In the genomic region with DNA sequence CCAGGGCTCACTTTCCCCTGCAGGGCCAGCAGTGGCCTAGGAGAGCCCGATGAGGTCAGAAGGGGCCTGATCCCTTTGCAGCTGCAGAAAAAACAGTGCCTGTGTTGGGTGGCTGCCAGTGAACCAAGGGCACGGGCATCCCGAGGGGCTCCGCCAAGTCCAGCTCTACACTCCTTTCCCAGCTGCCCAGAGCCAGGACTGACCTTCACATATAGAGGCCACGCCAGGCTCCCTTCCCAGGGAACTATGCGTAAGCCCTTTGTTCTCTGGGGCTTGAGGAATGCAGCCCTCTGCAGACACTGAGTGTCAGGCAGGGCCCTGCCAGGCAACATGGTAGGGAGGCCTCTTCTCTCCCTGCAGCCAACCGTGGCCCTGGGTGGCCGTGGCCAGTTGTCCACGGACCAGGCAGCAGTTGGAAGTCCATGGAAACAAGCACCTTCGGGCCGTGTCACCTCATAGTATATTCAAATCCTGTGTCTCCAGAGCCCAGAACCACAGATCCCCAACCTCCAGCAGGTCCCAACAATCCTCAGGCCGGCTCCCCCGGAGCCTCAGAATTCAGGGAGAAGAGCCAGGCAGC, we compare ENCODE assay signal across 14 cellular contexts.
"Had no signal": no experiment of that assay in that cellular context is flagged by ENCODE, and none has a peak within 500 bp of the region (broad histone marks: within the 10 kb centered on the region; RNA-seq: fewer than 3 reads in every experiment).

No MANE protein-coding gene starts in this region.

- H3K27ac ChIP-seq: dorsolateral prefrontal cortex, ovary had no signal

- ATAC-seq: esophagus mucosa; stimulated activated effector memory CD8-positive, alpha-beta T cell treated with anti-CD3 and anti-CD28 coated beads, Interleukin-12 subunit alpha, Interleukin-12 subunit beta, amount 100 ng/mL, for 72 hours had no signal

- DNase-seq: activated CD4-positive, alpha-beta T cell treated with anti-CD3 and anti-CD28 coated beads for 1 hour; activated CD4-positive, alpha-beta T cell treated with anti-CD3 and anti-CD28 coated beads, Interleukin-2, amount 50 U/mL, for 48 hours; activated naive CD4-positive, alpha-beta T cell treated with anti-CD3 and anti-CD28 coated beads, Interleukin-2, amount 10 ng/mL, durations not matched to agents 7 days and 5 days; activated T-cell treated with anti-CD3 and anti-CD28 coated beads, Interleukin-2, amount 50 U/mL, for 1 hour; dorsolateral prefrontal cortex; hippocampal formation; stimulated activated CD4-positive, alpha-beta T cell treated with anti-CD3 and anti-CD28 coated beads, Interleukin-12 subunit alpha, Interleukin-12 subunit beta, amount 100 ng/mL, for 4 hours; stimulated activated CD4-positive, alpha-beta T cell treated with anti-CD3 and anti-CD28 coated beads, Interleukin-2, amount 100 ng/mL, for 24 hours; T1000 had no signal

- H3K9me3 ChIP-seq: ovary had no signal

- FAIRE-seq: astrocyte, endometrium had no signal

- H3K36me3 ChIP-seq: ovary had no signal

- H3K27me3 ChIP-seq: ovary had no signal

- H3K4me3 ChIP-seq: dorsolateral prefrontal cortex, ovary had no signal
